ENCODE assay signal across 19 cellular contexts in the genomic region with DNA sequence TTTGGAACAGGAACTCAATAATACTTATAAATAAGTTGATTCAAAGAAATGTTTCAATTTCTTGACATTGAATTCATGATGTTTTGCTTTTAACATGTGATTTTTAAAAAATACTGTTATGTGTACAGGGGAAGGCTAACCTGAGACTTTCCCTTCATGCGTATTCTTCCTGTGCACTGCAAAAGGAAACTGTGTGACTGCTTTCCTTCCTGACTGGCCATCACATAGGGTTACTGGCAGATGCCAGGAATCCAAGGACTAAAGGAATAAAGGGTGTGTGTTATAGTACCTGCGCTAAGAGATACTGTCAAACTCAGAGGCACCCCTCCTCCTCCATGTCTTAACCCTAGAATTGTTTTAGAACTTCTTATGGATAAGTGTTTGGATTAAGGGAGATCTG.
"Had no signal": no experiment of that assay in that cellular context is flagged by ENCODE, and none has a peak within 500 bp of the region (broad histone marks: within the 10 kb centered on the region; RNA-seq: fewer than 3 reads in every experiment).

No MANE protein-coding gene starts in this region.

- H3K27ac ChIP-seq: colonic mucosa, esophagus squamous epithelium, SK-N-MC, tibial nerve had no signal

- H3K4me3 Mint-ChIP-seq: activated CD4-positive, alpha-beta memory T cell treated with anti-CD3 and anti-CD28 coated beads for 36 hours; activated T-cell treated with anti-CD3 and anti-CD28 coated beads, Interleukin-2, amount 50 U/mL, for 4 hours; central memory CD8-positive, alpha-beta T cell; nephron had no signal

- ATAC-seq: left ventricle myocardium superior had no signal

- H3K36me3 ChIP-seq: colonic mucosa, esophagus squamous epithelium, tibial nerve had no signal

- H3K9me3 ChIP-seq: colonic mucosa, esophagus squamous epithelium, tibial nerve had no signal

- H3K4me1 ChIP-seq: colonic mucosa, esophagus squamous epithelium had no signal

- H3K27ac Mint-ChIP-seq: activated CD4-positive, alpha-beta memory T cell treated with anti-CD3 and anti-CD28 coated beads for 36 hours; immature natural killer cell; nephron had no signal

- DNase-seq: activated CD4-positive, alpha-beta memory T cell treated with anti-CD3 and anti-CD28 coated beads for 36 hours; activated effector memory CD4-positive, alpha-beta T cell treated with Interleukin-2 at 50 U/mL for 16 hours; activated T-cell treated with anti-CD3 and anti-CD28 coated beads, Interleukin-2, amount 50 U/mL, for 4 hours; aorta; colonic mucosa; esophagus squamous epithelium; immature natural killer cell; kidney glomerular epithelial cell; left ventricle myocardium superior; mesenchymal stem cell; retina; stimulated activated CD4-positive, alpha-beta T cell treated with anti-CD3 and anti-CD28 coated beads, Interleukin-1b, Interleukin-23, amount 100 ng/mL, for 48 hours; stimulated activated CD8-positive, alpha-beta memory T cell treated with anti-CD3 and anti-CD28 coated beads, Interleukin-4, amount 100 ng/mL, for 48 hours; stimulated activated naive CD4-positive, alpha-beta T cell had no signal

- H3K36me3 Mint-ChIP-seq: activated CD4-positive, alpha-beta memory T cell treated with anti-CD3 and anti-CD28 coated beads for 36 hours; immature natural killer cell had no signal

- FAIRE-seq: urothelium cell line had no signal

- H3K9me3 Mint-ChIP-seq: activated CD4-positive, alpha-beta memory T cell treated with anti-CD3 and anti-CD28 coated beads for 36 hours; activated T-cell treated with anti-CD3 and anti-CD28 coated beads, Interleukin-2, amount 50 U/mL, for 4 hours; central memory CD8-positive, alpha-beta T cell; nephron had no signal

- H3K27me3 ChIP-seq: colonic mucosa, esophagus squamous epithelium, tibial nerve had no signal

- H3K4me3 ChIP-seq: colonic mucosa, esophagus squamous epithelium, SK-N-MC, tibial nerve had no signal
